7 cellular contexts compared by ENCODE assay signal in genomic region chr10:92839191-92840085, GRCh38. TPM values are rescaled to one million over a fixed set of nuclear protein-coding genes. Genes with fewer than 3 reads are reported as not detected.
A peak's percentile ranks its signal among the peaks of the same experiment; 100 is the strongest.
DNase-seq lines count a peak whose midpoint lies in the region; ATAC-seq and TF ChIP-seq lines count a peak whose summit lies in the region.

No MANE protein-coding gene starts in this region.

- no peak overlapping the region for H2BK12ac ChIP-seq in mesenchymal stem cell (ENCODE audit: low read length in 2 of 2)

- H3K27ac Mint-ChIP-seq in activated T-cell treated with anti-CD3 and anti-CD28 coated beads, Interleukin-2, amount 50 U/mL, for 24 hours = no peak overlapping the region

- H3K4me3 Mint-ChIP-seq in activated T-cell treated with anti-CD3 and anti-CD28 coated beads, Interleukin-2, amount 50 U/mL, for 24 hours = no peak overlapping the region

- H3K36me3 ChIP-seq in mesenchymal stem cell (ENCODE audit: control insufficient read depth in 1 of 2, insufficient read depth in 2 of 2, low read depth in 1 of 2, low read length in 2 of 2) = no peaks in the 10 kb centered on the region

- H3K9ac ChIP-seq in mesenchymal stem cell (ENCODE audit: low read length) = no peak overlapping the region

- no peaks in the 10 kb centered on the region for H3K27me3 ChIP-seq in mesenchymal stem cell (ENCODE audit: control insufficient read depth in 1 of 2, insufficient read depth in 1 of 2, low read length in 2 of 2)

- H3K27ac ChIP-seq in mesenchymal stem cell (ENCODE audit: low read length, poor library complexity, severe bottlenecking) = no peak overlapping the region

- TF ChIP-seq CTCF in GM12875 (IDR thresholded peaks at IDR 0.05; ENCODE audit: borderline replicate concordance, insufficient read depth, low read depth, low read length) = peak; percentile 73

- H3K4me2 ChIP-seq in mesenchymal stem cell (ENCODE audit: low read length, poor library complexity, severe bottlenecking) = no peak overlapping the region

- H3K27me3 Mint-ChIP-seq in activated T-cell treated with anti-CD3 and anti-CD28 coated beads, Interleukin-2, amount 50 U/mL, for 24 hours = no peaks in the 10 kb centered on the region

- ATAC-seq in GM18861 (IDR thresholded peaks at IDR 0.05; ENCODE audit: unreplicated experiment) = no peak

- H3K9me3 Mint-ChIP-seq in activated T-cell treated with anti-CD3 and anti-CD28 coated beads, Interleukin-2, amount 50 U/mL, for 24 hours = no peaks in the 10 kb centered on the region

- H2BK120ac ChIP-seq in mesenchymal stem cell (ENCODE audit: low read depth, low read length) = no peak overlapping the region

- H3K18ac ChIP-seq in mesenchymal stem cell (ENCODE audit: low read depth in 1 of 2, low read length in 2 of 2) = no peak overlapping the region

- no peaks in the 10 kb centered on the region for H3K79me1 ChIP-seq in mesenchymal stem cell (replicated peaks; ENCODE audit: low read length, poor library complexity, severe bottlenecking)

- WGBS in mesenchymal stem cell = 63% methylated on average over 6 of the region's 10 CpGs

- H4K91ac ChIP-seq in mesenchymal stem cell (ENCODE audit: low read length) = no peak overlapping the region

- H3K9me3 ChIP-seq in mesenchymal stem cell (ENCODE audit: control insufficient read depth, low read length) = no peaks in the 10 kb centered on the region

- H2AFZ ChIP-seq in mesenchymal stem cell (ENCODE audit: low read depth, low read length) = no peak overlapping the region

- intact Hi-C loops in cardiac septum (cut with DNase I) = no loop called here

- H3K23ac ChIP-seq in mesenchymal stem cell (ENCODE audit: low read length in 2 of 2) = no peak overlapping the region

- peaks cover 2% of the 10 kb centered on the region for H3K4me1 Mint-ChIP-seq in activated T-cell treated with anti-CD3 and anti-CD28 coated beads, Interleukin-2, amount 50 U/mL, for 24 hours (ENCODE audit: low read depth)

- H3K36me3 Mint-ChIP-seq in activated T-cell treated with anti-CD3 and anti-CD28 coated beads, Interleukin-2, amount 50 U/mL, for 24 hours (ENCODE audit: low read depth) = no peaks in the 10 kb centered on the region

- H2BK5ac ChIP-seq in mesenchymal stem cell (ENCODE audit: low read depth, low read length, poor library complexity, severe bottlenecking) = no peak overlapping the region

- H3K4ac ChIP-seq in mesenchymal stem cell (ENCODE audit: low read depth in 1 of 2, low read length in 2 of 2) = no peak overlapping the region

- DNase-seq in NCI-H226 (peak; percentile 66), cardiac septum (ENCODE audit: low spot score) (peak; percentile 87), mesenchymal stem cell (no peak)
- peak; percentile 67 for DNase-seq in activated T-cell treated with anti-CD3 and anti-CD28 coated beads, Interleukin-2, amount 50 U/mL, for 24 hours
- DNase-seq in stimulated activated CD4-positive, alpha-beta T cell treated with anti-CD3 and anti-CD28 coated beads, Interleukin-1b, Interleukin-23, amount 100 ng/mL, for 48 hours = peak; percentile 67

- no peak overlapping the region for H2AK5ac ChIP-seq in mesenchymal stem cell (ENCODE audit: low read length, severe bottlenecking)

- no peaks in the 10 kb centered on the region for H3K4me1 ChIP-seq in mesenchymal stem cell (ENCODE audit: control insufficient read depth, insufficient read depth, low read depth, low read length)

- H2BK15ac ChIP-seq in mesenchymal stem cell (ENCODE audit: low read depth, poor library complexity, severe bottlenecking) = no peak overlapping the region

- H4K8ac ChIP-seq in mesenchymal stem cell (ENCODE audit: low read length) = no peak overlapping the region

- peak overlapping the region in 1 of 2 experiments; percentile 22 for H3K14ac ChIP-seq in mesenchymal stem cell (ENCODE audit: low read length in 2 of 2)

- H3K4me3 ChIP-seq in GM12875 (ENCODE audit: low read depth, low read length) = no peak overlapping the region
- H3K4me3 ChIP-seq in mesenchymal stem cell (ENCODE audit: insufficient read depth in 1 of 2, low read depth in 1 of 2, low read length in 2 of 2) = no peak overlapping the region

RNA-seq across cellular contexts. Expression of gene EXOC6, which starts 8.9 kb away (rescaled TPM):
- 9.9 TPM for total RNA-seq in cardiac septum
- polyA plus RNA-seq in mesenchymal stem cell (2013, experiment 1 of 2) = 6.3 TPM
- 6.8 TPM for polyA plus RNA-seq in mesenchymal stem cell (2013, experiment 2 of 2)
